26 cellular contexts compared by ENCODE assay signal in the genomic region with DNA sequence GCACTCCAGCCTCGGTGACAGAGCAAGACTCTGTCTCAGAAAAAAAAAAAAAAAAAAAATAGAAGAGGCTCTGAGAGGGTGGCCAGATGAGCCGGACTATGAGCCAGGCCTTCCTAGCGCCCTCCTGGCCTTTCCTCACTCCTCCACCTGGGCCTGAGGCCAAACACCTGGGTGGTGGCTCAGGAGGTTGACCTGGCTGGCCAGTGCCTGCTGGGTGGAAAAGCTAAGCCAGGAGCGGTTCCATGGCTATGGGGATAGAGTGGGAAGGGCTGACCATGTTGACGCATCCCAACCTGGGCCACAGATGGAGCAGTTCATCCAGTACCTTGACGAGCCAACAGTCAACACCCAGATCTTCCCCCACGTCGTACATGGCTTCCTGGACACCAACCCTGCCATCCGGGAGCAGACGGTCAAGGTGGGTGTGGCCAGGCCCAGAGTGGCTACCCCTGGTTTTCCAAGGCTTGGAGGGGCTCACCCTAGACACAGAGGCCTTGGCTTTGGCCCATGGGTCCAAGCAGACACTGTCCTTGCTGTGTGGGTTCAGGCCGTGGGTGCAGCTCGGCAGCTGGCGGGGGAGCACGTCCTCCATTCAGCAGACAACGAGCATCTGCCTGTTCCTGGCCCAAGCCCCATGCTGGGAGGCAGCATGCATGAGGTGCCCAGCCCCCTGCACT.
"Had no signal": no experiment of that assay in that cellular context is flagged by ENCODE, and none has a peak within 500 bp of the region (broad histone marks: within the 10 kb centered on the region; RNA-seq: fewer than 3 reads in every experiment).

No MANE protein-coding gene starts in this region.

- H3K36me3 Mint-ChIP-seq: activated naive CD8-positive, alpha-beta T cell; naive B cell had no signal

- H3K4me1 ChIP-seq: left ventricle myocardium inferior, vagina had no signal

- H3K27ac Mint-ChIP-seq: activated CD4-positive, alpha-beta T cell treated with anti-CD3 and anti-CD28 coated beads, Interleukin-2, amount 10 ng/mL, durations not matched to agents 24 days and 14 days; activated CD8-positive, alpha-beta T cell treated with anti-CD3 and anti-CD28 coated beads for 36 hours; activated naive CD8-positive, alpha-beta T cell; activated T-cell treated with anti-CD3 and anti-CD28 coated beads, Interleukin-2, amount 50 U/mL, for 72 hours; dendritic cell treated with granulocyte-macrophage colony-stimulating factor and Interleukin-4, amounts not matched to agents 40 ng/mL and 50 ng/mL, for 4 days; endodermal cell; mesothelial cell of epicardium; naive B cell; nephron progenitor cell; type B pancreatic cell had no signal

- H3K9me3 ChIP-seq: left ventricle myocardium inferior, testis, vagina had no signal

- H3K4me3 ChIP-seq: left ventricle myocardium inferior, skin epidermis, testis, vagina had no signal

- ATAC-seq: activated CD8-positive, alpha-beta T cell treated with anti-CD3 and anti-CD28 coated beads for 36 hours; activated T-cell treated with anti-CD3 and anti-CD28 coated beads, Interleukin-2, amount 50 U/mL, for 72 hours; esophagus mucosa; right cardiac atrium; stimulated activated naive CD8-positive, alpha-beta T cell treated with anti-CD3 and anti-CD28 coated beads, Interleukin-15, Interleukin-2, amounts not matched to agents 100 U/mL and 50 U/mL, for 24 hours had no signal

- H3K27ac ChIP-seq: left ventricle myocardium inferior, skin epidermis, testis, vagina had no signal

- H3K27me3 Mint-ChIP-seq: activated CD4-positive, alpha-beta T cell treated with anti-CD3 and anti-CD28 coated beads, Interleukin-2, amount 10 ng/mL, durations not matched to agents 24 days and 14 days; activated CD8-positive, alpha-beta T cell treated with anti-CD3 and anti-CD28 coated beads for 36 hours; activated naive CD8-positive, alpha-beta T cell; central memory CD8-positive, alpha-beta T cell; dendritic cell treated with granulocyte-macrophage colony-stimulating factor and Interleukin-4, amounts not matched to agents 40 ng/mL and 50 ng/mL, for 4 days; naive B cell; type B pancreatic cell had no signal

- DNase-seq: activated CD4-positive, alpha-beta T cell treated with anti-CD3 and anti-CD28 coated beads, Interleukin-2, amount 10 ng/mL, durations not matched to agents 24 days and 14 days; activated CD4-positive, CD25-positive, alpha-beta regulatory T cell treated with anti-CD3 and anti-CD28 coated beads, Interleukin-2, amount 50 U/mL, for 72 hours; activated CD8-positive, alpha-beta T cell treated with anti-CD3 and anti-CD28 coated beads for 36 hours; activated naive CD4-positive, alpha-beta T cell; activated T-cell treated with anti-CD3 and anti-CD28 coated beads for 4 hours; activated T-cell treated with anti-CD3 and anti-CD28 coated beads, Interleukin-2, amount 50 U/mL, for 72 hours; anterior cingulate cortex; endodermal cell; foreskin fibroblast; left ventricle myocardium inferior; naive B cell; nephron progenitor cell; stimulated activated CD4-positive, alpha-beta T cell treated with anti-CD3 and anti-CD28 coated beads, Interleukin-12 subunit alpha, Interleukin-12 subunit beta, amount 100 ng/mL, for 4 hours; stimulated activated CD4-positive, alpha-beta T cell treated with anti-CD3 and anti-CD28 coated beads, Interleukin-4, amount 100 ng/mL, for 1 hour; stimulated activated naive CD8-positive, alpha-beta T cell treated with anti-CD3 and anti-CD28 coated beads, Interleukin-15, Interleukin-2, amounts not matched to agents 100 U/mL and 50 U/mL, for 24 hours; T-helper 2 cell; testis had no signal

- H3K9me3 Mint-ChIP-seq: activated CD4-positive, alpha-beta T cell treated with anti-CD3 and anti-CD28 coated beads, Interleukin-2, amount 10 ng/mL, durations not matched to agents 24 days and 14 days; activated CD8-positive, alpha-beta T cell treated with anti-CD3 and anti-CD28 coated beads for 36 hours; activated T-cell treated with anti-CD3 and anti-CD28 coated beads, Interleukin-2, amount 50 U/mL, for 72 hours; central memory CD8-positive, alpha-beta T cell; dendritic cell treated with granulocyte-macrophage colony-stimulating factor and Interleukin-4, amounts not matched to agents 40 ng/mL and 50 ng/mL, for 4 days; endodermal cell; mesothelial cell of epicardium; naive B cell; nephron progenitor cell; type B pancreatic cell had no signal

- H3K4me3 Mint-ChIP-seq: activated CD4-positive, alpha-beta T cell treated with anti-CD3 and anti-CD28 coated beads, Interleukin-2, amount 10 ng/mL, durations not matched to agents 24 days and 14 days; activated CD8-positive, alpha-beta T cell treated with anti-CD3 and anti-CD28 coated beads for 36 hours; activated naive CD8-positive, alpha-beta T cell; activated T-cell treated with anti-CD3 and anti-CD28 coated beads, Interleukin-2, amount 50 U/mL, for 72 hours; central memory CD8-positive, alpha-beta T cell; dendritic cell treated with granulocyte-macrophage colony-stimulating factor and Interleukin-4, amounts not matched to agents 40 ng/mL and 50 ng/mL, for 4 days; endodermal cell; mesothelial cell of epicardium; naive B cell; nephron progenitor cell; type B pancreatic cell had no signal

- H3K4me1 Mint-ChIP-seq: central memory CD8-positive, alpha-beta T cell; endodermal cell; mesothelial cell of epicardium had no signal

- H3K27me3 ChIP-seq: testis, vagina had no signal
